ENCODE assay signal across 8 cellular contexts in genomic region chr6:170584954-170585498, GRCh38. TPM values are rescaled to one million over a fixed set of nuclear protein-coding genes. Genes with fewer than 3 reads are reported as not detected.
DNase-seq lines count a peak whose midpoint lies in the region; ATAC-seq, FAIRE-seq and TF ChIP-seq lines count a peak whose summit lies in the region.

No MANE protein-coding gene starts in this region.

- peak overlapping the region; percentile 90 for H3K4me3 ChIP-seq in hepatocyte
- peak overlapping the region in 1 of 2 donors; percentile 96 for H3K4me3 ChIP-seq in small intestine (ENCODE audit: low read depth in 1 of 2, low read length in 2 of 2)

- CTCF ChIA-PET in activated B cell treated with CpG ODN at 0.5 μM for 24 hours (lab: Charles Lee) = interaction anchor here (1.1 to 1.3 kb wide), 2 partner anchors 26 to 31 kb away, joined by 3 to 10 read pairs; partner anchors contain the start of genes PSMB1 and TBP

- H3K4me2 ChIP-seq in hepatocyte = peak overlapping the region; percentile 85

- no peak for DNase-seq in activated T-cell treated with anti-CD3 and anti-CD28 coated beads, Interleukin-2, amount 50 U/mL, for 24 hours
- DNase-seq in activated T-cell treated with anti-CD3 and anti-CD28 coated beads, Interleukin-2, amount 50 U/mL, for 1 hour = no peak
- DNase-seq in activated B cell treated with CpG ODN at 0.5 μM for 24 hours (no peak), hepatocyte (ENCODE audit: low spot score) (peak; percentile 21), small intestine (no peak), GDM1 (lab: John Stamatoyannopoulos, UW) (no peak)
- no peak for DNase-seq in effector CD4-positive, alpha-beta T cell

- no peaks in the 10 kb centered on the region for H3K27me3 ChIP-seq in hepatocyte
- H3K27me3 ChIP-seq in small intestine (ENCODE audit: control insufficient read depth in 2 of 2, insufficient read depth in 2 of 2, low read length in 2 of 2) = no peaks in the 10 kb centered on the region

- H3K9me3 ChIP-seq in hepatocyte (ENCODE audit: low read depth) (no peaks in the 10 kb centered on the region), small intestine (ENCODE audit: control insufficient read depth, low read depth) (no peaks in the 10 kb centered on the region)

- H3K9me3 Mint-ChIP-seq in activated T-cell treated with anti-CD3 and anti-CD28 coated beads, Interleukin-2, amount 50 U/mL, for 24 hours = peaks cover 4% of the 10 kb centered on the region
- H3K9me3 Mint-ChIP-seq in activated B cell treated with CpG ODN at 0.5 μM for 24 hours = no peaks in the 10 kb centered on the region

- 3% methylated on average over 6 of the region's 6 CpGs for WGBS in hepatocyte (ENCODE audit: low lambda C conversion rate, missing lambda C conversion rate)
- 2 to 4% (median 3%) methylated on average over 6 of the region's 6 CpGs for WGBS in small intestine, 3 donors

- no peaks in the 10 kb centered on the region for H3K9me2 ChIP-seq in hepatocyte (replicated peaks; ENCODE audit: insufficient read depth)

- POLR2A ChIA-PET in activated B cell treated with CpG ODN at 0.5 μM for 24 hours (lab: Charles Lee) = interaction anchor here (1.1 to 2.0 kb wide), 3 partner anchors 32 to 883 kb away, joined by 3 to 40 read pairs (median 4); partner anchors contain the start of genes C6orf120, PSMB1, TBP and WDR27

- intact Hi-C loops in activated B cell treated with CpG ODN at 0.5 μM for 24 hours (cut with micrococcal nuclease) = loop anchor here (1.0 to 10.0 kb wide), 5 partner anchors 31 to 883 kb away; partner anchors contain the start of genes C6orf120, DYNLT2, ERMARD and FAM120B

- H2AFZ ChIP-seq in hepatocyte = peak overlapping the region; percentile 92

- H3K27ac ChIP-seq in hepatocyte (peak overlapping the region; percentile 91), small intestine (ENCODE audit: low read depth in 1 of 2, low read length in 1 of 2) (peak overlapping the region; percentile 53 to 98)

- no peak for FAIRE-seq in small intestine (lab: Jason Lieb, UNC)

- peak overlapping the region; percentile 98 for H3K4me3 Mint-ChIP-seq in activated T-cell treated with anti-CD3 and anti-CD28 coated beads, Interleukin-2, amount 50 U/mL, for 24 hours
- H3K4me3 Mint-ChIP-seq in activated B cell treated with CpG ODN at 0.5 μM for 24 hours = peak overlapping the region; percentile 98

- H3K4me1 Mint-ChIP-seq in activated T-cell treated with anti-CD3 and anti-CD28 coated beads, Interleukin-2, amount 50 U/mL, for 24 hours (ENCODE audit: low read depth) = peaks cover 34% of the 10 kb centered on the region
- H3K4me1 Mint-ChIP-seq in activated B cell treated with CpG ODN at 0.5 μM for 24 hours = peaks cover 20% of the 10 kb centered on the region

- H4K20me1 ChIP-seq in hepatocyte (ENCODE audit: insufficient read depth, poor library complexity, severe bottlenecking) = no peaks in the 10 kb centered on the region

- ATAC-seq in HG03039 (IDR thresholded peaks at IDR 0.05; ENCODE audit: unreplicated experiment) = peak; percentile 27
- ATAC-seq in activated B cell treated with CpG ODN at 0.5 μM for 24 hours (ENCODE audit: low read depth) = no peak

- peaks cover 9% of the 10 kb centered on the region for H3K4me1 ChIP-seq in hepatocyte (ENCODE audit: insufficient read depth)
- peaks cover 2 to 5% of the 10 kb centered on the region in 2 donors for H3K4me1 ChIP-seq in small intestine (ENCODE audit: control insufficient read depth in 2 of 2, insufficient read depth in 1 of 2, low read depth in 1 of 2, low read length in 1 of 2)

- H3K27ac Mint-ChIP-seq in activated T-cell treated with anti-CD3 and anti-CD28 coated beads, Interleukin-2, amount 50 U/mL, for 24 hours = peak overlapping the region; percentile 98
- peak overlapping the region; percentile 94 for H3K27ac Mint-ChIP-seq in activated B cell treated with CpG ODN at 0.5 μM for 24 hours

- H3K36me3 Mint-ChIP-seq in activated T-cell treated with anti-CD3 and anti-CD28 coated beads, Interleukin-2, amount 50 U/mL, for 24 hours (ENCODE audit: low read depth) = peaks cover 47% of the 10 kb centered on the region
- peaks cover 38% of the 10 kb centered on the region for H3K36me3 Mint-ChIP-seq in activated B cell treated with CpG ODN at 0.5 μM for 24 hours (ENCODE audit: low read depth)

- no peaks in the 10 kb centered on the region for H3K36me3 ChIP-seq in hepatocyte (replicated peaks; ENCODE audit: insufficient read depth, low read depth)
- peaks cover 3 to 4% of the 10 kb centered on the region in 2 donors for H3K36me3 ChIP-seq in small intestine (ENCODE audit: control insufficient read depth in 2 of 2, insufficient read depth in 2 of 2, low read length in 2 of 2)

- H3K27me3 Mint-ChIP-seq in activated T-cell treated with anti-CD3 and anti-CD28 coated beads, Interleukin-2, amount 50 U/mL, for 24 hours = peaks cover 7% of the 10 kb centered on the region
- peaks cover 4% of the 10 kb centered on the region for H3K27me3 Mint-ChIP-seq in activated B cell treated with CpG ODN at 0.5 μM for 24 hours

- peaks cover 11% of the 10 kb centered on the region for H3K79me2 ChIP-seq in hepatocyte

- TF ChIP-seq CTCF in activated B cell treated with CpG ODN at 0.5 μM for 24 hours (IDR thresholded peaks at IDR 0.05) (no peak), hepatocyte (IDR thresholded peaks at IDR 0.05; ENCODE audit: poor library complexity) (no peak)

RNA-seq across cellular contexts. Expression of gene PDCD2, which starts 0.6 kb away (rescaled TPM):
- 88.4 and 90.8 TPM in 2 replicates for total RNA-seq in activated B cell treated with CpG ODN at 0.5 μM for 24 hours
- 75.0 and 77.8 TPM in 2 replicates for total RNA-seq in hepatocyte
- 64.0 and 65.2 TPM in 2 replicates for polyA plus RNA-seq in hepatocyte
- polyA plus RNA-seq in small intestine = 10 to 100 TPM; 54.9 to 69.7 (median 59.3) TPM

RNA-seq across cellular contexts. Expression of gene TBP, which starts 30.9 kb away (rescaled TPM):
- 19.4 and 21.6 TPM in 2 replicates for total RNA-seq in activated B cell treated with CpG ODN at 0.5 μM for 24 hours
- 15.5 and 22.8 TPM in 2 replicates for total RNA-seq in hepatocyte
- polyA plus RNA-seq in hepatocyte = 19.7 and 20.2 TPM in 2 replicates
- 10 to 100 TPM; 10.0 to 17.3 (median 11.9) TPM for polyA plus RNA-seq in small intestine

RNA-seq across cellular contexts. Expression of gene PSMB1, which starts 31.9 kb away (rescaled TPM):
- total RNA-seq in activated B cell treated with CpG ODN at 0.5 μM for 24 hours (163 and 168 TPM in 2 replicates), hepatocyte (252 and 261 TPM in 2 replicates)
- polyA plus RNA-seq in hepatocyte (398 and 399 TPM in 2 replicates), small intestine (100 to 1,000 TPM; 305 to 314 (median 311) TPM)
